In the genomic region with DNA sequence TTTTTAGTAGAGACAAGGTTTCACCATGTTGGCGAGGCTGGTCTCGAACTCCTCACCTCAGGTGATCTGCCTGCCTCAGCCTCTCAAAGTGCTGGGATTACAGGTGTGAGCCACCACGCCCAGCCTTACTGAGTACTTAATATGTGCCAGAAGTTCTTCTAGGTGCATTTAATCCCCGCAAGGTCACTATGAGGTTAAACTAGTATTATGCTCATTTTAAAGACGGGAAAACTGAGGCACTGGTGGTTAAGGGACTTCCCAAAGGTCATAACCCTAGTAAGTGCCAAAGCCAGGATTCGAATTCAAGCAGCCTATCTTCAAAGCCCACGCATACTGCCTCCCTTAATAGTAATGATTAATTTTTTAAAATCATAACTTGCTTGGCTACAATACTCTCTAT, we compare ENCODE assay signal across 1 cellular context.
TF ChIP-seq lines count a peak whose summit lies in the region.

No MANE protein-coding gene starts in this region.

TF ChIP-seq in endothelial cell of umbilical vein, 7 proteins besides CTCF, POLR2A, EP300 and RAD21:
- TF ChIP-seq EZH2 (IDR thresholded peaks at IDR 0.05; ENCODE audit: borderline replicate concordance, low read depth, low read length, severe bottlenecking): no peak
- TF ChIP-seq JUN (IDR thresholded peaks at IDR 0.05; ENCODE audit: borderline replicate concordance, insufficient read depth, insufficient read length, low read depth): no peak
- no peak for TF ChIP-seq MYC (IDR thresholded peaks at IDR 0.05; ENCODE audit: low read depth, low read length)
- no peak for TF ChIP-seq GATA2 (IDR thresholded peaks at IDR 0.05; ENCODE audit: insufficient read depth, insufficient read length, low read depth, low read length)
- no peak for TF ChIP-seq POLR2AphosphoS5 (IDR thresholded peaks at IDR 0.05; ENCODE audit: insufficient read depth, low read depth, low read length)
- TF ChIP-seq FOS (IDR thresholded peaks at IDR 0.05; ENCODE audit: borderline replicate concordance, insufficient read depth, low read length): no peak
- TF ChIP-seq, protein P1, sequence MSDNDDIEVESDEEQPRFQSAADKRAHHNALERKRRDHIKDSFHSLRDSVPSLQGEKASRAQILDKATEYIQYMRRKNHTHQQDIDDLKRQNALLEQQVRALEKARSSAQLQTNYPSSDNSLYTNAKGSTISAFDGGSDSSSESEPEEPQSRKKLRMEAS (IDR thresholded peaks at IDR 0.05; ENCODE audit: insufficient read depth, insufficient read length): no peak
